ENCODE assay signal across 16 cellular contexts in genomic region chr1:219587401-219587800, GRCh38. TPM values are rescaled to one million over a fixed set of nuclear protein-coding genes. Genes with fewer than 3 reads are reported as not detected.
"Had no signal": no experiment of that assay in that cellular context is flagged by ENCODE, and none has a peak within 500 bp of the region (broad histone marks: within the 10 kb centered on the region; RNA-seq: fewer than 3 reads in every experiment).

No MANE protein-coding gene starts in this region.

- ATAC-seq: activated T-helper 17 cell treated with anti-CD3 and anti-CD28 coated beads, Interleukin-2, amount 50 U/mL, for 72 hours; body of pancreas; naive thymus-derived CD8-positive, alpha-beta T cell; stimulated activated effector memory CD8-positive, alpha-beta T cell treated with anti-CD3 and anti-CD28 coated beads, Interleukin-12 subunit alpha, Interleukin-12 subunit beta, amount 100 ng/mL, for 72 hours had no signal

- H3K4me1 ChIP-seq: body of pancreas, esophagus muscularis mucosa, right lobe of liver, transverse colon had no signal

- DNase-seq: activated B cell treated with CpG ODN at 0.5 μM for 24 hours; activated CD4-positive, alpha-beta T cell treated with anti-CD3 and anti-CD28 coated beads, Interleukin-2, amount 10 ng/mL, durations not matched to agents 7 days and 5 days; activated naive CD4-positive, alpha-beta T cell treated with anti-CD3 and anti-CD28 coated beads, Interleukin-2, amount 10 ng/mL, durations not matched to agents 7 days and 5 days; activated T-cell treated with anti-CD3 and anti-CD28 coated beads for 4 hours; body of pancreas; foreskin melanocyte; head of caudate nucleus; left cardiac atrium; mammary epithelial cell; naive thymus-derived CD8-positive, alpha-beta T cell; right lobe of liver; transverse colon had no signal

- H3K4me3 ChIP-seq: body of pancreas, esophagus muscularis mucosa, right lobe of liver, transverse colon had no signal

- H3K36me3 ChIP-seq: esophagus muscularis mucosa, right lobe of liver, transverse colon had no signal

- H3K9me3 ChIP-seq: body of pancreas, esophagus muscularis mucosa, right lobe of liver, transverse colon had no signal

- H3K27ac ChIP-seq: body of pancreas, right lobe of liver had no signal

- H3K27me3 ChIP-seq: body of pancreas, esophagus muscularis mucosa, right lobe of liver, transverse colon had no signal

RNA-seq across cellular contexts. Expression of gene ZC3H11B, which starts 25.5 kb away (rescaled TPM):
- total RNA-seq: activated B cell treated with CpG ODN at 0.5 μM for 24 hours; activated CD8-positive, alpha-beta memory T cell treated with anti-CD3 and anti-CD28 coated beads for 36 hours; body of pancreas; esophagus muscularis mucosa; mammary epithelial cell; transverse colon had no signal
- polyA plus RNA-seq: naive thymus-derived CD8-positive, alpha-beta T cell had no signal
